In genomic region chr17:68290955-68291835, GRCh38 we compare ENCODE assay signal across 8 cellular contexts.
DNase-seq lines count a peak whose midpoint lies in the region; ATAC-seq and TF ChIP-seq lines count a peak whose summit lies in the region.

ARSG (plus strand) TSS chr17:68291495; CDS start chr17:68307494, 15,999 bp downstream.
SLC16A6 (minus strand) TSS chr17:68291127; CDS start chr17:68278320, 12,807 bp downstream.

- H3K27ac ChIP-seq in VCaP, result peak within 1 kb of the TSS; percentile 89

- DNase-seq in NCI-H1694 (lab: John Stamatoyannopoulos, UW) (peak; percentile 53), T47D (ENCODE audit: low read depth in 1 of 2, low spot score in 1 of 2) (peak; percentile 83 to 93), islet precursor cell (peak; percentile 89), GOT3 (lab: John Stamatoyannopoulos, UW) (no peak)
- peak; percentile 55 to 77 (median 61) for DNase-seq in stimulated activated CD4-positive, alpha-beta T cell treated with anti-CD3 and anti-CD28 coated beads, Interleukin-12 subunit alpha, Interleukin-12 subunit beta, amount 100 ng/mL, for 48 hours (ENCODE audit: low read depth in 2 of 3, low spot score in 1 of 3)

- ATAC-seq in GM18498 (IDR thresholded peaks at IDR 0.05; ENCODE audit: unreplicated experiment) (peak; percentile 58), HG02798 (IDR thresholded peaks at IDR 0.05; ENCODE audit: poor library complexity, unreplicated experiment) (peak; percentile 64)

- no peak for TF ChIP-seq CTCF in VCaP (conservative IDR thresholded peaks at IDR 0.05)

- in situ Hi-C loops in T47D (cut with HindIII; ENCODE audit: low pct_unique_long_range_greater_than_20kb, low sequenced_read_pairs), result no loop called here
